ENCODE assay signal across 27 cellular contexts in genomic region chr6:13495112-13495765, GRCh38.
"Had no signal": no experiment of that assay in that cellular context is flagged by ENCODE, and none has a peak within 500 bp of the region (broad histone marks: within the 10 kb centered on the region; RNA-seq: fewer than 3 reads in every experiment).

No MANE protein-coding gene starts in this region.

- H3K27ac Mint-ChIP-seq: activated CD4-positive, alpha-beta T cell treated with anti-CD3 and anti-CD28 coated beads for 36 hours; activated CD8-positive, alpha-beta T cell treated with anti-CD3 and anti-CD28 coated beads, Interleukin-2, amount 10 ng/mL, durations not matched to agents 7 days and 5 days; activated naive CD8-positive, alpha-beta T cell treated with anti-CD3 and anti-CD28 coated beads for 36 hours; brain; effector memory CD8-positive, alpha-beta T cell; natural killer cell treated with Interleukin-12 subunit alpha and Interleukin-12 subunit beta and Interleukin-15 and Interleukin-18, amount 100 ng/mL, for 72 hours; T-helper 2 cell treated with Interferon-gamma antibody and Interleukin-4, amounts not matched to agents 5 μg/mL and 100 μg/mL, for 36 hours had no signal

- H3K4me3 Mint-ChIP-seq: activated CD4-positive, alpha-beta T cell treated with anti-CD3 and anti-CD28 coated beads for 36 hours; activated CD8-positive, alpha-beta T cell treated with anti-CD3 and anti-CD28 coated beads, Interleukin-2, amount 10 ng/mL, durations not matched to agents 7 days and 5 days; activated naive CD8-positive, alpha-beta T cell treated with anti-CD3 and anti-CD28 coated beads for 36 hours; effector memory CD8-positive, alpha-beta T cell; natural killer cell treated with Interleukin-12 subunit alpha and Interleukin-12 subunit beta and Interleukin-15 and Interleukin-18, amount 100 ng/mL, for 72 hours; T-helper 2 cell treated with Interferon-gamma antibody and Interleukin-4, amounts not matched to agents 5 μg/mL and 100 μg/mL, for 36 hours had no signal

- H3K27me3 Mint-ChIP-seq: activated CD4-positive, alpha-beta T cell treated with anti-CD3 and anti-CD28 coated beads for 36 hours; activated naive CD8-positive, alpha-beta T cell treated with anti-CD3 and anti-CD28 coated beads for 36 hours; effector memory CD8-positive, alpha-beta T cell; natural killer cell treated with Interleukin-12 subunit alpha and Interleukin-12 subunit beta and Interleukin-15 and Interleukin-18, amount 100 ng/mL, for 72 hours had no signal

- H3K36me3 Mint-ChIP-seq: activated naive CD8-positive, alpha-beta T cell treated with anti-CD3 and anti-CD28 coated beads for 36 hours; brain; natural killer cell treated with Interleukin-12 subunit alpha and Interleukin-12 subunit beta and Interleukin-15 and Interleukin-18, amount 100 ng/mL, for 72 hours had no signal

- ATAC-seq: activated CD4-positive, alpha-beta T cell treated with anti-CD3 and anti-CD28 coated beads for 36 hours; activated CD8-positive, alpha-beta T cell treated with anti-CD3 and anti-CD28 coated beads, Interleukin-2, amount 10 ng/mL, durations not matched to agents 7 days and 5 days; effector memory CD8-positive, alpha-beta T cell; left lobe of liver; mucosa of descending colon; natural killer cell treated with Interleukin-12 subunit alpha and Interleukin-12 subunit beta and Interleukin-15 and Interleukin-18, amount 100 ng/mL, for 72 hours; stimulated activated naive CD8-positive, alpha-beta T cell treated with anti-CD3 and anti-CD28 coated beads, Interleukin-15, Interleukin-2, amounts not matched to agents 100 U/mL and 50 U/mL, for 24 hours had no signal

- H3K9me3 Mint-ChIP-seq: activated naive CD8-positive, alpha-beta T cell treated with anti-CD3 and anti-CD28 coated beads for 36 hours; effector memory CD8-positive, alpha-beta T cell; natural killer cell treated with Interleukin-12 subunit alpha and Interleukin-12 subunit beta and Interleukin-15 and Interleukin-18, amount 100 ng/mL, for 72 hours; T-helper 2 cell treated with Interferon-gamma antibody and Interleukin-4, amounts not matched to agents 5 μg/mL and 100 μg/mL, for 36 hours had no signal

- H3K4me3 ChIP-seq: adrenal gland, ascending aorta, cardiac muscle cell, coronary artery, dorsolateral prefrontal cortex, gastrocnemius medialis, mucosa of descending colon, sigmoid colon, testis, transverse colon had no signal

- DNase-seq: activated CD4-positive, alpha-beta T cell treated with anti-CD3 and anti-CD28 coated beads for 36 hours; activated CD4-positive, CD25-positive, alpha-beta regulatory T cell; activated CD8-positive, alpha-beta T cell treated with anti-CD3 and anti-CD28 coated beads, Interleukin-2, amount 10 ng/mL, durations not matched to agents 7 days and 5 days; activated effector memory CD4-positive, alpha-beta T cell treated with Interleukin-2 at 50 U/mL for 16 hours; activated naive CD4-positive, alpha-beta T cell treated with Interleukin-2 at 50 U/mL for 16 hours; activated naive CD8-positive, alpha-beta T cell treated with anti-CD3 and anti-CD28 coated beads for 36 hours; activated T-cell treated with anti-CD3 and anti-CD28 coated beads for 4 hours; adrenal gland; dorsolateral prefrontal cortex; effector memory CD8-positive, alpha-beta T cell; erythroblast; gastrocnemius medialis; glutamatergic neuron; hypothalamus; mucosa of descending colon; sigmoid colon; stimulated activated naive CD8-positive, alpha-beta T cell treated with anti-CD3 and anti-CD28 coated beads, Interleukin-15, Interleukin-2, amounts not matched to agents 100 U/mL and 50 U/mL, for 24 hours; T-helper 1 cell; testis; transverse colon had no signal
